Comparison of ENCODE assay signal across 1 cellular context in the genomic region with DNA sequence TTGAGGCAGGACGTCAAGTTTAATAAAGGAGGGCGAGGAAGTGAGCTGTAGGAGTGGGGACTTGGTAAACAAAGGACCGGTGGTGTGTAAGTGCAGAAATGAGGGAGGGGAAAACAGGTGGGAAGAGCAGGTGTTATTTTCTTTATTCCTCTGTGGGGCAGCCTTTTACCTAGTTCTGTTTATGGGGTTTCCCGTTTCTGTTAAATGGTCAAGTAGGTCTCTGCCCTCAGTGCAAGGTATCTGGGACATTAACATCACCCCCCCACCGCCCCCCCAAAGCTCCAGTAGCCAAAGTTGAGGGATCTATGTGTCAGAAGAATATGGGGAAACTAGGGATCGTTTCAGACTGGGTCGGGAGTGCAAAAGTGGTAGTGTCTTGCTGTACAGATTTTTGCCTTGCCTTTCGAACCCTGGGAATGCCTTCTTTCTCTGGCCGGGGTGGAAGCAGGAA.
TF ChIP-seq lines count a peak whose summit lies in the region.

No MANE protein-coding gene starts in this region.

TF ChIP-seq in HepG2, 621 proteins besides CTCF, POLR2A, EP300 and RAD21 (continued from another document):
- no peak for TF ChIP-seq MAFK (conservative IDR thresholded peaks at IDR 0.05 in 1 of 2, IDR thresholded peaks at IDR 0.05 in 1 of 2; ENCODE audit: low read length in 2 of 2)
- no peak for TF ChIP-seq SOX13 (IDR thresholded peaks at IDR 0.05)
- no peak for TF ChIP-seq SOX13 (CRISPR knock-in tag; conservative IDR thresholded peaks at IDR 0.05 in 1 of 2, IDR thresholded peaks at IDR 0.05 in 1 of 2)
- TF ChIP-seq FOXK2 (IDR thresholded peaks at IDR 0.05): no peak
- TF ChIP-seq ZNF547 (CRISPR knock-in tag; IDR thresholded peaks at IDR 0.05): no peak
- TF ChIP-seq, protein P1, sequence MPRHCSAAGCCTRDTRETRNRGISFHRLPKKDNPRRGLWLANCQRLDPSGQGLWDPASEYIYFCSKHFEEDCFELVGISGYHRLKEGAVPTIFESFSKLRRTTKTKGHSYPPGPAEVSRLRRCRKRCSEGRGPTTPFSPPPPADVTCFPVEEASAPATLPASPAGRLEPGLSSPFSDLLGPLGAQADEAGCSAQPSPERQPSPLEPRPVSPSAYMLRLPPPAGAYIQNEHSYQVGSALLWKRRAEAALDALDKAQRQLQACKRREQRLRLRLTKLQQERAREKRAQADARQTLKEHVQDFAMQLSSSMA (CRISPR knock-in tag; IDR thresholded peaks at IDR 0.05): no peak
- TF ChIP-seq, protein P2, sequence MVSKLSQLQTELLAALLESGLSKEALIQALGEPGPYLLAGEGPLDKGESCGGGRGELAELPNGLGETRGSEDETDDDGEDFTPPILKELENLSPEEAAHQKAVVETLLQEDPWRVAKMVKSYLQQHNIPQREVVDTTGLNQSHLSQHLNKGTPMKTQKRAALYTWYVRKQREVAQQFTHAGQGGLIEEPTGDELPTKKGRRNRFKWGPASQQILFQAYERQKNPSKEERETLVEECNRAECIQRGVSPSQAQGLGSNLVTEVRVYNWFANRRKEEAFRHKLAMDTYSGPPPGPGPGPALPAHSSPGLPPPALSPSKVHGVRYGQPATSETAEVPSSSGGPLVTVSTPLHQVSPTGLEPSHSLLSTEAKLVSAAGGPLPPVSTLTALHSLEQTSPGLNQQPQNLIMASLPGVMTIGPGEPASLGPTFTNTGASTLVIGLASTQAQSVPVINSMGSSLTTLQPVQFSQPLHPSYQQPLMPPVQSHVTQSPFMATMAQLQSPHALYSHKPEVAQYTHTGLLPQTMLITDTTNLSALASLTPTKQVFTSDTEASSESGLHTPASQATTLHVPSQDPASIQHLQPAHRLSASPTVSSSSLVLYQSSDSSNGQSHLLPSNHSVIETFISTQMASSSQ (IDR thresholded peaks at IDR 0.05; ENCODE audit: low read depth): no peak
- TF ChIP-seq, protein P2 (CRISPR knock-in tag; IDR thresholded peaks at IDR 0.05; ENCODE audit: borderline replicate concordance): no peak
